13 cellular contexts compared by ENCODE assay signal in the genomic region with DNA sequence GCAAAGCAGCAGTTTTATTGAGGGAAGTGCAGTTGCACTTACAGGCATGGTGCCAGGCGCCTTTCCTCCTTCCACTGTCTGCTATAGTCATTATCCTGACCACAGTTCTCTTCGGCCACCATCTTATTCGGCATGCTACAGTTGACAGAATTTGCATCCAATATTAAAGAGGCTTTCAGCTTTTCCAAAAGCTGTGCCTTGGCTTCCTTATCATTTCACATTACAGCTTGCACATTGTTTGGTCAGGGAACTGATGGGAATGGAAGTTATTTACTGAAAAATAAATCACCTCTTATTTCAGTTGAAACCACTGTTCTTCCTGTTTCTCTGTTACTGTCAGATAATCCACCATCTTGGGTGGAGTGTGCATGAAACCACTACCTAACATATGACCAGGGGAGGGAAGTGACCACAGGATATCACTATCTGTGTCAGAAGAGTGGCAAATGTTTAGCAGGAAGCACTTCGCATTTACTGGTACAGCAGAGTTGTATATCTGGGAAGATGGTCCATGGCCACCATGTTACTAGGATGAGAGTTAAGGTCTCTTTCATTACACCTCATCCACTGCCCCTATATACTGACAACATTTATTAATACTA.
DNase-seq lines count a peak whose midpoint lies in the region; ATAC-seq and TF ChIP-seq lines count a peak whose summit lies in the region.
"Had no signal": no experiment of that assay in that cellular context is flagged by ENCODE, and none has a peak within 500 bp of the region (broad histone marks: within the 10 kb centered on the region; RNA-seq: fewer than 3 reads in every experiment).

No MANE protein-coding gene starts in this region.

- POLR2A ChIA-PET in activated CD8-positive, alpha-beta T cell treated with anti-CD3 and anti-CD28 coated beads, Interleukin-2, amount 10 ng/mL, durations not matched to agents 7 days and 5 days (lab: Charles Lee), result interaction anchor here (1.1 kb wide), 1 partner anchor 74 kb away, joined by 3 read pairs; a partner anchor contains a TSS

- peak overlapping the region; percentile 73 for H3K27ac Mint-ChIP-seq in activated naive CD4-positive, alpha-beta T cell treated with anti-CD3 and anti-CD28 coated beads, Interleukin-2, amount 10 ng/mL, durations not matched to agents 7 days and 5 days
- H3K27ac Mint-ChIP-seq in activated CD8-positive, alpha-beta T cell treated with anti-CD3 and anti-CD28 coated beads, Interleukin-2, amount 10 ng/mL, durations not matched to agents 7 days and 5 days, result peak overlapping the region; percentile 85
- H3K27ac Mint-ChIP-seq in stimulated activated effector memory CD8-positive, alpha-beta T cell treated with anti-CD3 and anti-CD28 coated beads, Interleukin-12 subunit alpha, Interleukin-12 subunit beta, amount 100 ng/mL, for 72 hours, result peak overlapping the region; percentile 69
- H3K27ac Mint-ChIP-seq in HFFc6, result no peak overlapping the region

- H3K9me3 Mint-ChIP-seq in activated naive CD4-positive, alpha-beta T cell treated with anti-CD3 and anti-CD28 coated beads, Interleukin-2, amount 10 ng/mL, durations not matched to agents 7 days and 5 days, result no peaks in the 10 kb centered on the region
- peaks cover 8% of the 10 kb centered on the region for H3K9me3 Mint-ChIP-seq in activated CD8-positive, alpha-beta T cell treated with anti-CD3 and anti-CD28 coated beads, Interleukin-2, amount 10 ng/mL, durations not matched to agents 7 days and 5 days (ENCODE audit: insufficient read depth)
- no peaks in the 10 kb centered on the region for H3K9me3 Mint-ChIP-seq in stimulated activated effector memory CD8-positive, alpha-beta T cell treated with anti-CD3 and anti-CD28 coated beads, Interleukin-12 subunit alpha, Interleukin-12 subunit beta, amount 100 ng/mL, for 72 hours
- H3K9me3 Mint-ChIP-seq in HFFc6, result no peaks in the 10 kb centered on the region
- H3K9me3 Mint-ChIP-seq: IgD-negative memory B cell had no signal

- ATAC-seq in HG03442 (IDR thresholded peaks at IDR 0.05; ENCODE audit: unreplicated experiment), result peak; percentile 33
- peak; percentile 44 for ATAC-seq in activated CD8-positive, alpha-beta T cell treated with anti-CD3 and anti-CD28 coated beads, Interleukin-2, amount 10 ng/mL, durations not matched to agents 7 days and 5 days
- peak; percentile 84 for ATAC-seq in stimulated activated effector memory CD8-positive, alpha-beta T cell treated with anti-CD3 and anti-CD28 coated beads, Interleukin-12 subunit alpha, Interleukin-12 subunit beta, amount 100 ng/mL, for 72 hours
- ATAC-seq: gastroesophageal sphincter had no signal

- TF ChIP-seq CTCF in HFFc6 (IDR thresholded peaks at IDR 0.05), result no peak

- peaks cover 12% of the 10 kb centered on the region for H3K36me3 Mint-ChIP-seq in activated naive CD4-positive, alpha-beta T cell treated with anti-CD3 and anti-CD28 coated beads, Interleukin-2, amount 10 ng/mL, durations not matched to agents 7 days and 5 days
- peaks cover 20% of the 10 kb centered on the region for H3K36me3 Mint-ChIP-seq in activated CD8-positive, alpha-beta T cell treated with anti-CD3 and anti-CD28 coated beads, Interleukin-2, amount 10 ng/mL, durations not matched to agents 7 days and 5 days (ENCODE audit: low read depth)
- H3K36me3 Mint-ChIP-seq in stimulated activated effector memory CD8-positive, alpha-beta T cell treated with anti-CD3 and anti-CD28 coated beads, Interleukin-12 subunit alpha, Interleukin-12 subunit beta, amount 100 ng/mL, for 72 hours, result peaks cover 6% of the 10 kb centered on the region
- H3K36me3 Mint-ChIP-seq in HFFc6 (ENCODE audit: low read depth), result no peaks in the 10 kb centered on the region
- H3K36me3 Mint-ChIP-seq: IgD-negative memory B cell had no signal

- peak; percentile 31 for DNase-seq in activated naive CD4-positive, alpha-beta T cell treated with anti-CD3 and anti-CD28 coated beads, Interleukin-2, amount 10 ng/mL, durations not matched to agents 7 days and 5 days
- DNase-seq in activated naive CD4-positive, alpha-beta T cell treated with Interleukin-2 at 50 U/mL for 16 hours, result no peak
- peak; percentile 59 for DNase-seq in activated CD8-positive, alpha-beta T cell treated with anti-CD3 and anti-CD28 coated beads, Interleukin-2, amount 10 ng/mL, durations not matched to agents 7 days and 5 days
- DNase-seq in stimulated activated effector memory CD8-positive, alpha-beta T cell treated with anti-CD3 and anti-CD28 coated beads, Interleukin-12 subunit alpha, Interleukin-12 subunit beta, amount 100 ng/mL, for 72 hours (ENCODE audit: low spot score in 2 of 2), result peak in 1 of 2 donors; percentile 59
- no peak for DNase-seq in HFFc6
- DNase-seq in NCI-H69 (lab: John Stamatoyannopoulos, UW), result no peak
- DNase-seq in stimulated activated CD4-positive, alpha-beta T cell treated with anti-CD3 and anti-CD28 coated beads, Interleukin-15, amount 100 ng/mL, for 24 hours, result no peak
- DNase-seq: activated gamma-delta T cell, NCI-H524, small intestine had no signal

- CTCF ChIA-PET in activated naive CD4-positive, alpha-beta T cell treated with anti-CD3 and anti-CD28 coated beads, Interleukin-2, amount 10 ng/mL, durations not matched to agents 7 days and 5 days (lab: Charles Lee), result interaction anchor here (1.1 to 2.6 kb wide), 3 partner anchors 50 to 102 kb away, joined by 3 to 7 read pairs (median 4); no protein-coding TSS in a partner anchor
- CTCF ChIA-PET in activated CD8-positive, alpha-beta T cell treated with anti-CD3 and anti-CD28 coated beads, Interleukin-2, amount 10 ng/mL, durations not matched to agents 7 days and 5 days (lab: Charles Lee), result interaction anchor here (0.8 to 2.8 kb wide), 3 partner anchors 8 to 75 kb away, joined by 3 to 11 read pairs (median 4); no protein-coding TSS in a partner anchor

- H3K27me3 Mint-ChIP-seq in activated naive CD4-positive, alpha-beta T cell treated with anti-CD3 and anti-CD28 coated beads, Interleukin-2, amount 10 ng/mL, durations not matched to agents 7 days and 5 days, result peaks cover 5% of the 10 kb centered on the region
- H3K27me3 Mint-ChIP-seq in activated CD8-positive, alpha-beta T cell treated with anti-CD3 and anti-CD28 coated beads, Interleukin-2, amount 10 ng/mL, durations not matched to agents 7 days and 5 days (ENCODE audit: low read depth), result peaks cover 3% of the 10 kb centered on the region
- no peaks in the 10 kb centered on the region; the same call in 1 of the 2 replicates for H3K27me3 Mint-ChIP-seq in HFFc6 (ENCODE audit: insufficient read depth)
- H3K27me3 Mint-ChIP-seq: IgD-negative memory B cell had no signal

- H3K4me3 Mint-ChIP-seq in activated naive CD4-positive, alpha-beta T cell treated with anti-CD3 and anti-CD28 coated beads, Interleukin-2, amount 10 ng/mL, durations not matched to agents 7 days and 5 days, result no peak overlapping the region
- H3K4me3 Mint-ChIP-seq in activated CD8-positive, alpha-beta T cell treated with anti-CD3 and anti-CD28 coated beads, Interleukin-2, amount 10 ng/mL, durations not matched to agents 7 days and 5 days, result peak overlapping the region; percentile 16
- peak overlapping the region; percentile 41 for H3K4me3 Mint-ChIP-seq in stimulated activated effector memory CD8-positive, alpha-beta T cell treated with anti-CD3 and anti-CD28 coated beads, Interleukin-12 subunit alpha, Interleukin-12 subunit beta, amount 100 ng/mL, for 72 hours
- H3K4me3 Mint-ChIP-seq in HFFc6, result no peak overlapping the region

- peaks cover 60% of the 10 kb centered on the region for H3K4me1 Mint-ChIP-seq in activated naive CD4-positive, alpha-beta T cell treated with anti-CD3 and anti-CD28 coated beads, Interleukin-2, amount 10 ng/mL, durations not matched to agents 7 days and 5 days
- peaks cover 70% of the 10 kb centered on the region for H3K4me1 Mint-ChIP-seq in activated CD8-positive, alpha-beta T cell treated with anti-CD3 and anti-CD28 coated beads, Interleukin-2, amount 10 ng/mL, durations not matched to agents 7 days and 5 days (ENCODE audit: low read depth)
- H3K4me1 Mint-ChIP-seq in stimulated activated effector memory CD8-positive, alpha-beta T cell treated with anti-CD3 and anti-CD28 coated beads, Interleukin-12 subunit alpha, Interleukin-12 subunit beta, amount 100 ng/mL, for 72 hours, result peaks cover 61% of the 10 kb centered on the region
- H3K4me1 Mint-ChIP-seq in HFFc6 (ENCODE audit: low read depth), result peaks cover 18% of the 10 kb centered on the region; the same call in 1 of the 2 replicates

Comparison
In these comparisons a context has a peak if more than half of its experiments do, and no peak if none do; other contexts are left out.
1. DNase-seq: peak in activated naive CD4-positive, alpha-beta T cell treated with anti-CD3 and anti-CD28 coated beads, Interleukin-2, amount 10 ng/mL, durations not matched to agents 7 days and 5 days (single experiment) and activated CD8-positive, alpha-beta T cell treated with anti-CD3 and anti-CD28 coated beads, Interleukin-2, amount 10 ng/mL, durations not matched to agents 7 days and 5 days (single experiment); none in activated naive CD4-positive, alpha-beta T cell treated with Interleukin-2 at 50 U/mL for 16 hours (single experiment), HFFc6 (single experiment), NCI-H69 (single experiment) and stimulated activated CD4-positive, alpha-beta T cell treated with anti-CD3 and anti-CD28 coated beads, Interleukin-15, amount 100 ng/mL, for 24 hours (single experiment).
2. H3K4me3 Mint-ChIP-seq: peak in activated CD8-positive, alpha-beta T cell treated with anti-CD3 and anti-CD28 coated beads, Interleukin-2, amount 10 ng/mL, durations not matched to agents 7 days and 5 days (single experiment) and stimulated activated effector memory CD8-positive, alpha-beta T cell treated with anti-CD3 and anti-CD28 coated beads, Interleukin-12 subunit alpha, Interleukin-12 subunit beta, amount 100 ng/mL, for 72 hours (single experiment); none in activated naive CD4-positive, alpha-beta T cell treated with anti-CD3 and anti-CD28 coated beads, Interleukin-2, amount 10 ng/mL, durations not matched to agents 7 days and 5 days (single experiment) and HFFc6 (single experiment).
3. ATAC-seq: peak in every context shown above with its lines; median percentile 84 in stimulated activated effector memory CD8-positive, alpha-beta T cell treated with anti-CD3 and anti-CD28 coated beads, Interleukin-12 subunit alpha, Interleukin-12 subunit beta, amount 100 ng/mL, for 72 hours; 44 in activated CD8-positive, alpha-beta T cell treated with anti-CD3 and anti-CD28 coated beads, Interleukin-2, amount 10 ng/mL, durations not matched to agents 7 days and 5 days; 33 in HG03442.